ENCODE assay signal across 24 cellular contexts in the genomic region with DNA sequence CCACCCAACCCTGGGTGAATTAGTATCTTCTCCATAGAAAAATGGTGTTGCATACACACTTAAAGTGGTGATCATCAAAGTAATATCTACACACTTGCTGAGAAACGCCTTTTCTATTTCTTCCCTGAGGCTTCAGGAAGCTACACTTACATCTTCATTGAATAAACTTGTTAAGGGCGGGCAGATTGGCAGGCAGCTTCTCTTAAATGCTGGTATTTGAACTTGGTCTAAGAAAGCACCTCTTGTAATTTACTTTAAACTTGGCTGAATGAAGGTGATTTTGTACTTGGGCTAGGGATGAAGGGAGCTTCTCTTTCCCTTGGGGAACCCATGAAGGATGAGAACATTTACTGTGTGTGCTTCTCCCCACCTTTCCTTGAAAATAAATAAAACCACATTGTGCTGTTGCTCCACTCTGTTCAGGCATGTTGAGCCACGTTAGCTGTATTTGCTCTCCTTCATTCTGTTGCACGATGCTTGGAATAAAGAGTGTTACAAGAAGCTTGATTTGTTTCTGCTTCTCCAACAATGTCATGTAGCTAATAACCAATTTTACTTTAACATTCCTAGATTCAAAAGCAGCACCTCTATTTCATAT.
"Had no signal": no experiment of that assay in that cellular context is flagged by ENCODE, and none has a peak within 500 bp of the region (broad histone marks: within the 10 kb centered on the region; RNA-seq: fewer than 3 reads in every experiment).

No MANE protein-coding gene starts in this region.

- ATAC-seq: natural killer cell treated with Interleukin-12 subunit alpha and Interleukin-12 subunit beta and Interleukin-15 and Interleukin-18, amount 100 ng/mL, for 72 hours; pancreas; right lobe of liver; stimulated activated memory B cell treated with anti-CD40 and anti-IgM and Interleukin-4, amounts not matched to agents 10 μg/mL and 1 μg/mL and 100 μg/mL, for 72 hours; T-cell had no signal

- H3K4me3 Mint-ChIP-seq: activated naive CD4-positive, alpha-beta T cell treated with anti-CD3 and anti-CD28 coated beads, Interleukin-2, amount 50 U/mL, for 24 hours; immature natural killer cell; natural killer cell treated with Interleukin-12 subunit alpha and Interleukin-12 subunit beta and Interleukin-15 and Interleukin-18, amount 100 ng/mL, for 72 hours; stimulated activated memory B cell treated with anti-CD40 and anti-IgM and Interleukin-4, amounts not matched to agents 10 μg/mL and 1 μg/mL and 100 μg/mL, for 72 hours; T-cell; T-helper 2 cell treated with Interferon-gamma antibody and Interleukin-4, amounts not matched to agents 5 μg/mL and 100 μg/mL, for 36 hours had no signal

- H3K27ac Mint-ChIP-seq: activated naive CD4-positive, alpha-beta T cell treated with anti-CD3 and anti-CD28 coated beads, Interleukin-2, amount 50 U/mL, for 24 hours; immature natural killer cell; natural killer cell treated with Interleukin-12 subunit alpha and Interleukin-12 subunit beta and Interleukin-15 and Interleukin-18, amount 100 ng/mL, for 72 hours; stimulated activated memory B cell treated with anti-CD40 and anti-IgM and Interleukin-4, amounts not matched to agents 10 μg/mL and 1 μg/mL and 100 μg/mL, for 72 hours; T-cell; T-helper 2 cell treated with Interferon-gamma antibody and Interleukin-4, amounts not matched to agents 5 μg/mL and 100 μg/mL, for 36 hours had no signal

- H3K27me3 Mint-ChIP-seq: activated naive CD4-positive, alpha-beta T cell treated with anti-CD3 and anti-CD28 coated beads, Interleukin-2, amount 50 U/mL, for 24 hours; natural killer cell treated with Interleukin-12 subunit alpha and Interleukin-12 subunit beta and Interleukin-15 and Interleukin-18, amount 100 ng/mL, for 72 hours; stimulated activated memory B cell treated with anti-CD40 and anti-IgM and Interleukin-4, amounts not matched to agents 10 μg/mL and 1 μg/mL and 100 μg/mL, for 72 hours; T-cell had no signal

- H3K9me3 Mint-ChIP-seq: activated naive CD4-positive, alpha-beta T cell treated with anti-CD3 and anti-CD28 coated beads, Interleukin-2, amount 50 U/mL, for 24 hours; immature natural killer cell; stimulated activated memory B cell treated with anti-CD40 and anti-IgM and Interleukin-4, amounts not matched to agents 10 μg/mL and 1 μg/mL and 100 μg/mL, for 72 hours; T-cell; T-helper 2 cell treated with Interferon-gamma antibody and Interleukin-4, amounts not matched to agents 5 μg/mL and 100 μg/mL, for 36 hours had no signal

- H3K36me3 Mint-ChIP-seq: activated naive CD4-positive, alpha-beta T cell treated with anti-CD3 and anti-CD28 coated beads, Interleukin-2, amount 50 U/mL, for 24 hours; immature natural killer cell; natural killer cell treated with Interleukin-12 subunit alpha and Interleukin-12 subunit beta and Interleukin-15 and Interleukin-18, amount 100 ng/mL, for 72 hours; stimulated activated memory B cell treated with anti-CD40 and anti-IgM and Interleukin-4, amounts not matched to agents 10 μg/mL and 1 μg/mL and 100 μg/mL, for 72 hours; T-cell had no signal

- H3K36me3 ChIP-seq: ascending aorta, colonic mucosa, left ventricle myocardium inferior, pancreas, right lobe of liver, stomach, suprapubic skin, tibial nerve, WERI-Rb-1 had no signal

- DNase-seq: activated CD4-positive, alpha-beta T cell treated with anti-CD3 and anti-CD28 coated beads for 1 hour; activated CD4-positive, alpha-beta T cell treated with anti-CD3 and anti-CD28 coated beads, Interleukin-2, amount 50 U/mL, for 1 hour; activated gamma-delta T cell treated with Interleukin-2 at 50 U/mL for 16 hours; activated T-cell treated with anti-CD3 and anti-CD28 coated beads, Interleukin-2, amount 50 U/mL, for 1 hour; colonic mucosa; foreskin melanocyte; immature natural killer cell; kidney glomerular epithelial cell; left ventricle myocardium inferior; midbrain; pancreas; right lobe of liver; stimulated activated CD4-positive, alpha-beta T cell treated with anti-CD3 and anti-CD28 coated beads, Interleukin-15, amount 100 ng/mL, for 24 hours; stomach; T-cell; WERI-Rb-1 had no signal

- H3K27me3 ChIP-seq: ascending aorta, colonic mucosa, right lobe of liver, stomach, suprapubic skin, tibial nerve had no signal

- H3K4me3 ChIP-seq: ascending aorta, colonic mucosa, left ventricle myocardium inferior, pancreas, right lobe of liver, skin epidermis, stomach, suprapubic skin, tibial nerve had no signal

- H3K4me1 Mint-ChIP-seq: activated naive CD4-positive, alpha-beta T cell treated with anti-CD3 and anti-CD28 coated beads, Interleukin-2, amount 50 U/mL, for 24 hours; immature natural killer cell; stimulated activated memory B cell treated with anti-CD40 and anti-IgM and Interleukin-4, amounts not matched to agents 10 μg/mL and 1 μg/mL and 100 μg/mL, for 72 hours; T-cell had no signal

- H3K4me1 ChIP-seq: ascending aorta, colonic mucosa, left ventricle myocardium inferior, pancreas, right lobe of liver, stomach, tibial nerve had no signal

- H3K9me3 ChIP-seq: ascending aorta, colonic mucosa, pancreas, right lobe of liver, stomach, suprapubic skin, tibial nerve had no signal
